Comparison of ENCODE assay signal across 8 cellular contexts in the genomic region with DNA sequence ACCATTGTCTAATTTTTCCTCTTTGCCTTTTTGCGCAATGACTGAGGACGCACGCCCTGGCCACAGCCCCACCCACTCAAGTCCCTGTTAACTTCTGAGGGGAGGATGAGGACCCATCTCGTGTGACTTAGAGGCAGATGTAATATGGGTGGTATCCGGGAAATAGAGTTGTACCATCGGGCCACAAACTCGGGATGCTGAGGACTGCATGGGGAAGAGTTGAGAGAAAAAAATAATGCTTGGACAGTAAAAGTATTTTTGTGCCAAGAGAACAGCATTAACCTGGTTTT. TPM values are rescaled to one million over a fixed set of nuclear protein-coding genes. Genes with fewer than 3 reads are reported as not detected.
DNase-seq lines count a peak whose midpoint lies in the region; ATAC-seq and TF ChIP-seq lines count a peak whose summit lies in the region.

No MANE protein-coding gene starts in this region.

- H3K9me3 ChIP-seq in colonic mucosa (no peaks in the 10 kb centered on the region), neutrophil (no peaks in the 10 kb centered on the region)

- peak overlapping the region in 1 of 2 donors; percentile 96 for H3K9ac ChIP-seq in colonic mucosa (ENCODE audit: low read depth in 2 of 2, low read length in 2 of 2)

- no peak for TF ChIP-seq EP300 in Ishikawa (IDR thresholded peaks at IDR 0.05; ENCODE audit: borderline replicate concordance)

- H3K4me3 ChIP-seq in colonic mucosa (peak overlapping the region; percentile 91), neutrophil (ENCODE audit: low read depth in 1 of 2, low read length in 1 of 2) (peak overlapping the region; percentile 80 to 96)

- H3K27ac ChIP-seq in colonic mucosa = peak overlapping the region; percentile 96
- peak overlapping the region; percentile 92 for H3K27ac ChIP-seq in neutrophil

- intact Hi-C loops in colonic mucosa (cut with DNase I) = no loop called here
- intact Hi-C loops in posterior vena cava (cut with DNase I) = no loop called here

- DNase-seq in colonic mucosa (no peak), NCI-H446 treated with DMSO at 0.1 percent for 48 hours (lab: John Stamatoyannopoulos, UW) (no peak), posterior vena cava (ENCODE audit: low spot score) (no peak)
- DNase-seq in activated effector memory CD4-positive, alpha-beta T cell treated with anti-CD3 and anti-CD28 coated beads, Interleukin-2, amount 50 U/mL, for 16 hours = no peak

- TF ChIP-seq RAD21 in Ishikawa (IDR thresholded peaks at IDR 0.05; ENCODE audit: low read depth) = no peak

- H3K36me3 ChIP-seq in colonic mucosa = no peaks in the 10 kb centered on the region
- no peaks in the 10 kb centered on the region for H3K36me3 ChIP-seq in neutrophil

- peaks cover 9% of the 10 kb centered on the region for H3K4me1 ChIP-seq in colonic mucosa
- peaks cover 45 to 46% of the 10 kb centered on the region in 2 experiments for H3K4me1 ChIP-seq in neutrophil (ENCODE audit: control insufficient read depth in 1 of 2, insufficient read depth in 1 of 2, low read depth in 1 of 2, low read length in 1 of 2)

- TF ChIP-seq CTCF in colonic mucosa (IDR thresholded peaks at IDR 0.05) (no peak), neutrophil (IDR thresholded peaks at IDR 0.05) (no peak)

- H3K27me3 ChIP-seq in colonic mucosa (no peaks in the 10 kb centered on the region), neutrophil (no peaks in the 10 kb centered on the region)

- ATAC-seq in GM18907 (IDR thresholded peaks at IDR 0.05; ENCODE audit: unreplicated experiment) (peak; percentile 16), GM19324 (IDR thresholded peaks at IDR 0.05; ENCODE audit: low FRiP score, unreplicated experiment) (no peak)

TF ChIP-seq in Ishikawa, 13 proteins besides CTCF, POLR2A, EP300 and RAD21:
- no peak for TF ChIP-seq FOXM1 (IDR thresholded peaks at IDR 0.05; ENCODE audit: borderline replicate concordance, low read depth)
- TF ChIP-seq NFIC (IDR thresholded peaks at IDR 0.05) = no peak
- no peak for TF ChIP-seq ZBTB7A (IDR thresholded peaks at IDR 0.05; ENCODE audit: low read depth)
- no peak for TF ChIP-seq CREB1 (IDR thresholded peaks at IDR 0.05; ENCODE audit: low read depth)
- TF ChIP-seq CEBPB (IDR thresholded peaks at IDR 0.05) = peak; percentile 49; the same call in 1 of the 2 replicates

RNA-seq across cellular contexts. Expression of gene RAD9B, which starts 0.3 kb away (rescaled TPM):
- total RNA-seq in colonic mucosa (under 1 TPM; 0.19 to 0.69 TPM), posterior vena cava (1 to 10 TPM; 1.3 to 3.0 TPM)

RNA-seq across cellular contexts. Expression of gene VPS29, which starts 0.5 kb away (rescaled TPM):
- 100 to 1,000 TPM; 120 to 130 TPM for total RNA-seq in colonic mucosa
- total RNA-seq in posterior vena cava = 100 to 1,000 TPM; 131 to 175 TPM

RNA-seq across cellular contexts. Expression of gene FAM216A, which starts 33.7 kb away (rescaled TPM):
- 1 to 10 TPM; 1.6 TPM for total RNA-seq in colonic mucosa
- 1 to 10 TPM; 6.0 to 6.7 TPM for total RNA-seq in posterior vena cava

RNA-seq across cellular contexts. Expression of gene GPN3, which starts 34.3 kb away (rescaled TPM):
- total RNA-seq in colonic mucosa = 10 to 100 TPM; 10.9 to 21.8 TPM
- total RNA-seq in posterior vena cava = 10 to 100 TPM; 18.2 to 23.4 TPM

RNA-seq across cellular contexts. Expression of gene ARPC3, which starts 52.3 kb away (rescaled TPM):
- total RNA-seq in colonic mucosa (100 to 1,000 TPM; 252 to 321 TPM), posterior vena cava (100 to 1,000 TPM; 167 to 176 TPM)
